1 cellular context compared by ENCODE assay signal in the genomic region with DNA sequence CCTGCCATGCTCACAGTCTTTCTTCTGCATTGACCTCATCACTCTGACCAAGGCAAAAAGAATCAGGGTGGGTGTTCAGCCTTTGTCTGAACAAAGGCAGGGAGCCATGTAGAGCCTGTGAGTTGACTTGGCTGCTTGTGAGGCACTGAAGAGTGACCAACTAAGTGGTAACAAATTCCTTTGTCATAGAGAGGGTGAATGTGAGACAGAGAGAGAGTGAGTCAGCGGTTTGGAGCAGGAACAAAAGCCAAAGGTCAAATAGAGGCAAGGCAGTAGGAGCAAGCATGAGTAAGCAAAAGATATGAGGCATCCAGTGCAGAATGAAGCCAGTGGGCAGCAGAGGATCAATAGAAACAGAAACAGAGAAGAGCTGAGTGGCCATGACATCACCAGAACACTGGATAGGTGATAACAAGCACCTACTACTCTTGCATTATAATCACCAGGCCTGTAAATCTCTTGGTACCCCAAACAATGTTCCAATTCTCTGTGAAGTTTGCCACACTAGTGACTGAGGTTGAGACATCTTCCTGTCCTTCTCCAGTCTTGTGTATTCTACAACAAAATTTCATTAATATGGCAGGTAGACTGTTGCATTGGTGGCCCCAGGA.
TF ChIP-seq lines count a peak whose summit lies in the region.

No MANE protein-coding gene starts in this region.

TF ChIP-seq in HepG2, 621 proteins besides CTCF, POLR2A, EP300 and RAD21 (continued from another document):
- peak; percentile 57; the same call in 1 of the 2 replicates for TF ChIP-seq SIX1 (CRISPR knock-in tag; IDR thresholded peaks at IDR 0.05; ENCODE audit: borderline replicate concordance)
- no peak for TF ChIP-seq PLRG1 (conservative IDR thresholded peaks at IDR 0.05)
- no peak for TF ChIP-seq KDM5A (IDR thresholded peaks at IDR 0.05; ENCODE audit: borderline replicate concordance, low read length)
- TF ChIP-seq ZNF496 (CRISPR knock-in tag; IDR thresholded peaks at IDR 0.05; ENCODE audit: insufficient replicate concordance) = no peak
- no peak for TF ChIP-seq TAF15 (IDR thresholded peaks at IDR 0.05; ENCODE audit: low read depth, low read length, poor library complexity, severe bottlenecking)
- 0 out of 2 replicates have a peak, but pooled peaks have one; percentile 19 for TF ChIP-seq BCL6 (CRISPR knock-in tag; IDR thresholded peaks at IDR 0.05)
- no peak for TF ChIP-seq ZNF337 (CRISPR knock-in tag; IDR thresholded peaks at IDR 0.05; ENCODE audit: borderline replicate concordance, low read depth)
- TF ChIP-seq, protein P1, sequence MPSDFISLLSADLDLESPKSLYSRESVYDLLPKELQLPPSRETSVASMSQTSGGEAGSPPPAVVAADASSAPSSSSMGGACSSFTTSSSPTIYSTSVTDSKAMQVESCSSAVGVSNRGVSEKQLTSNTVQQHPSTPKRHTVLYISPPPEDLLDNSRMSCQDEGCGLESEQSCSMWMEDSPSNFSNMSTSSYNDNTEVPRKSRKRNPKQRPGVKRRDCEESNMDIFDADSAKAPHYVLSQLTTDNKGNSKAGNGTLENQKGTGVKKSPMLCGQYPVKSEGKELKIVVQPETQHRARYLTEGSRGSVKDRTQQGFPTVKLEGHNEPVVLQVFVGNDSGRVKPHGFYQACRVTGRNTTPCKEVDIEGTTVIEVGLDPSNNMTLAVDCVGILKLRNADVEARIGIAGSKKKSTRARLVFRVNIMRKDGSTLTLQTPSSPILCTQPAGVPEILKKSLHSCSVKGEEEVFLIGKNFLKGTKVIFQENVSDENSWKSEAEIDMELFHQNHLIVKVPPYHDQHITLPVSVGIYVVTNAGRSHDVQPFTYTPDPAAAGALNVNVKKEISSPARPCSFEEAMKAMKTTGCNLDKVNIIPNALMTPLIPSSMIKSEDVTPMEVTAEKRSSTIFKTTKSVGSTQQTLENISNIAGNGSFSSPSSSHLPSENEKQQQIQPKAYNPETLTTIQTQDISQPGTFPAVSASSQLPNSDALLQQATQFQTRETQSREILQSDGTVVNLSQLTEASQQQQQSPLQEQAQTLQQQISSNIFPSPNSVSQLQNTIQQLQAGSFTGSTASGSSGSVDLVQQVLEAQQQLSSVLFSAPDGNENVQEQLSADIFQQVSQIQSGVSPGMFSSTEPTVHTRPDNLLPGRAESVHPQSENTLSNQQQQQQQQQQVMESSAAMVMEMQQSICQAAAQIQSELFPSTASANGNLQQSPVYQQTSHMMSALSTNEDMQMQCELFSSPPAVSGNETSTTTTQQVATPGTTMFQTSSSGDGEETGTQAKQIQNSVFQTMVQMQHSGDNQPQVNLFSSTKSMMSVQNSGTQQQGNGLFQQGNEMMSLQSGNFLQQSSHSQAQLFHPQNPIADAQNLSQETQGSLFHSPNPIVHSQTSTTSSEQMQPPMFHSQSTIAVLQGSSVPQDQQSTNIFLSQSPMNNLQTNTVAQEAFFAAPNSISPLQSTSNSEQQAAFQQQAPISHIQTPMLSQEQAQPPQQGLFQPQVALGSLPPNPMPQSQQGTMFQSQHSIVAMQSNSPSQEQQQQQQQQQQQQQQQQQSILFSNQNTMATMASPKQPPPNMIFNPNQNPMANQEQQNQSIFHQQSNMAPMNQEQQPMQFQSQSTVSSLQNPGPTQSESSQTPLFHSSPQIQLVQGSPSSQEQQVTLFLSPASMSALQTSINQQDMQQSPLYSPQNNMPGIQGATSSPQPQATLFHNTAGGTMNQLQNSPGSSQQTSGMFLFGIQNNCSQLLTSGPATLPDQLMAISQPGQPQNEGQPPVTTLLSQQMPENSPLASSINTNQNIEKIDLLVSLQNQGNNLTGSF (CRISPR knock-in tag; IDR thresholded peaks at IDR 0.05) = no peak
- TF ChIP-seq MIER2 (CRISPR knock-in tag; IDR thresholded peaks at IDR 0.05) = peak; percentile 64; the same call in 1 of the 2 replicates
- TF ChIP-seq, protein P2, sequence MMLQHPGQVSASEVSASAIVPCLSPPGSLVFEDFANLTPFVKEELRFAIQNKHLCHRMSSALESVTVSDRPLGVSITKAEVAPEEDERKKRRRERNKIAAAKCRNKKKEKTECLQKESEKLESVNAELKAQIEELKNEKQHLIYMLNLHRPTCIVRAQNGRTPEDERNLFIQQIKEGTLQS (CRISPR knock-in tag; IDR thresholded peaks at IDR 0.05) = peak; percentile 52; the same call in 1 of the 2 replicates
- peak; percentile 80 for TF ChIP-seq NR2F2 (IDR thresholded peaks at IDR 0.05; ENCODE audit: borderline replicate concordance, low read depth)
- TF ChIP-seq ATF7 (IDR thresholded peaks at IDR 0.05) = peak; percentile 77
- no peak for TF ChIP-seq ATF7 (CRISPR knock-in tag; IDR thresholded peaks at IDR 0.05)
- peak; percentile 42; the same call in 1 of the 2 replicates for TF ChIP-seq FOXK2 (IDR thresholded peaks at IDR 0.05)
- no peak for TF ChIP-seq MZF1 (CRISPR knock-in tag; IDR thresholded peaks at IDR 0.05; ENCODE audit: borderline replicate concordance)
- TF ChIP-seq TARDBP (CRISPR knock-in tag; IDR thresholded peaks at IDR 0.05) = 0 out of 2 replicates have a peak, but pooled peaks have one; percentile 20
- TF ChIP-seq HOXA3 (CRISPR knock-in tag; IDR thresholded peaks at IDR 0.05) = peak; percentile 50; the same call in 1 of the 2 replicates
